8 cellular contexts compared by ENCODE assay signal in the genomic region with DNA sequence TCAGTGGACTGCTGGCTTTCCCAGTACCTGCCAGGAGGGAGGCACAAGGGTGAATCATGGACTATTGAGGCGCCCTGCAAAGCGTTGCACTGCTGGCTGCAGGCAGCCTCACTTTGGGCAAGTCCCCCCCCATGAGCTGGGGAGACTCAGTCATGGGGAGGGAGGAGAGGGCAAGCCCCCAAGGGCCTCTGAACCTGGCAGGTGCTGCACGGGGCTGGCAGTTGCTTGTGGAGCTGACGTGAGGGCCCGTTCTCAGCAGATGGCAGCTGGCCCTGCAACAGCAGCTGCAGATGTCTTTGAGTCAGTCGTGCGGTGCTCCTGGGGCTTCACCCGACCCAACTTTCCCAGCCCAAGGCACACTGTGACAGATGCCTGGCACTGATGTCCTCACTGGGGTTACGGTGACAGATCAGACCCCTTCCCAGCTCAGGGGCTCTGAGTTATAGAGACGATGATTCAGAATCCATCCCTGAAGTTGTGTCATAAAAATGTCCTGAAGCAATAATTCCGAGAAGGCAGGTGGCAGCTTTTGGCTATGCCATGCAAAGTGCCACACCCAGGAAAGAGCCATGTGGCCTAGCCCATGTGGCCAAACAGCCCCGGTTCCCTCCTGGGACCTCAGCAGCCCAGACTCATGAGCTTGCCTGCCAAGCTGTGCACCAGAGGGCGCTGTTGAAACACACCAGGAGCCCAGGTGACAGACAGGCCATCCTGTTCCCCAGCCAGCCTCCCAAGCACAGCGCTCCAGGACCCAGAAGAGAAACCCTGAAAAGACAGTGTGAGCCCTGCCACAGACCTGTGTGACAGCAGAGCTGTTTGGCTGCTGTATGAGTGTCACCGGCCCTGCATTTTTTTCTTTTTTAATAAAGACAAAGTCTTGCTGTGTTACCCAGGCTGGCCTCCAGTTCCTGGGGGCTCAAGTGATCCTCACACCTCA. TPM values are rescaled to one million over a fixed set of nuclear protein-coding genes. Genes with fewer than 3 reads are reported as not detected.
DNase-seq lines count a peak whose midpoint lies in the region; ATAC-seq and TF ChIP-seq lines count a peak whose summit lies in the region.

No MANE protein-coding gene starts in this region.

- peak overlapping the region in 2 of 3 donors; percentile 19 to 25 for H3K9ac ChIP-seq in skeletal muscle tissue (ENCODE audit: low read depth in 1 of 3, low read length in 3 of 3)

- H3K27ac ChIP-seq in skeletal muscle tissue (ENCODE audit: low read depth, low read length), result peak overlapping the region; percentile 69

- H3K9me3 ChIP-seq in skeletal muscle tissue (ENCODE audit: control insufficient read depth in 3 of 3, low read length in 3 of 3), result no peaks in the 10 kb centered on the region

- H3K4me3 ChIP-seq in GM06990 (replicated peaks; ENCODE audit: low read depth, low read length) (no peak overlapping the region), astrocyte of the cerebellum (ENCODE audit: low read depth, low read length) (no peak overlapping the region), skeletal muscle tissue (ENCODE audit: low read length in 3 of 3) (no peak overlapping the region)

- H3K27ac Mint-ChIP-seq in HFFc6, result peak overlapping the region; percentile 57

- peaks cover 12 to 20% (median 18%) of the 10 kb centered on the region in 3 donors for H3K4me1 ChIP-seq in skeletal muscle tissue (ENCODE audit: control insufficient read depth in 3 of 3, insufficient read depth in 3 of 3, low read length in 3 of 3)

- DNase-seq in GM06990 (ENCODE audit: extremely low read depth, insufficient read length) (peak; percentile 72), HFFc6 (peak; percentile 74), NCI-H1694 treated with DMSO at 0.1 percent for 48 hours (lab: John Stamatoyannopoulos, UW) (peak; percentile 90), T-helper 22 cell (ENCODE audit: low read depth) (peak; percentile 60), astrocyte of the cerebellum (ENCODE audit: low read depth) (peak; percentile 60), hippocampal formation (lab: John Stamatoyannopoulos, UW) (peak; percentile 40 to 61)

- no peak overlapping the region for H3K4me3 Mint-ChIP-seq in HFFc6

- H3K4me1 Mint-ChIP-seq in HFFc6 (ENCODE audit: low read depth), result no peaks in the 10 kb centered on the region

- peaks cover 30% of the 10 kb centered on the region for H3K36me3 Mint-ChIP-seq in HFFc6 (ENCODE audit: low read depth)

- no peaks in the 10 kb centered on the region for H3K9me3 Mint-ChIP-seq in HFFc6

- H3K36me3 ChIP-seq in GM06990 (ENCODE audit: control insufficient read depth, insufficient read depth, low read length), result peaks cover 36% of the 10 kb centered on the region
- peaks cover 47 to 64% (median 54%) of the 10 kb centered on the region in 3 donors for H3K36me3 ChIP-seq in skeletal muscle tissue (ENCODE audit: control insufficient read depth in 3 of 3, insufficient read depth in 3 of 3, low read length in 3 of 3)

- in situ Hi-C loops in astrocyte of the cerebellum (cut with HindIII; ENCODE audit: low sequenced_read_pairs), result no loop called here

- TF ChIP-seq CTCF in GM06990 (IDR thresholded peaks at IDR 0.05; ENCODE audit: insufficient read depth, low read length, poor library complexity, severe bottlenecking) (peak; percentile 95), HFFc6 (IDR thresholded peaks at IDR 0.05) (peak; percentile 91), astrocyte of the cerebellum (IDR thresholded peaks at IDR 0.05; ENCODE audit: low read depth, low read length, missing control alignments) (peak; percentile 87)

- ATAC-seq in HG03442 (IDR thresholded peaks at IDR 0.05; ENCODE audit: unreplicated experiment), result no peak

- H3K27me3 ChIP-seq in GM06990 (replicated peaks; ENCODE audit: control insufficient read depth, insufficient read depth, low read length) (no peaks in the 10 kb centered on the region), skeletal muscle tissue (ENCODE audit: control insufficient read depth in 3 of 3, insufficient read depth in 3 of 3, low read length in 3 of 3) (no peaks in the 10 kb centered on the region)

- H3K27me3 Mint-ChIP-seq in HFFc6 (ENCODE audit: insufficient read depth), result peaks cover 8% of the 10 kb centered on the region

RNA-seq across cellular contexts. Expression of a gene that starts 53.6 kb away (rescaled TPM):
- total RNA-seq in HFFc6 (2021; fragmentation: NEBNext Ultra II Directional; extraction: Animal tissue kit (Norgen Biotek cat#: 25700)), result 10 to 100 TPM; 22.8 to 34.3 (median 28.0) TPM
- total RNA-seq in skeletal muscle tissue, result 45.9 TPM
